In genomic region chr11:85459304-85459703, GRCh38 we compare ENCODE assay signal across 28 cellular contexts.
"Had no signal": no experiment of that assay in that cellular context is flagged by ENCODE, and none has a peak within 500 bp of the region (broad histone marks: within the 10 kb centered on the region; RNA-seq: fewer than 3 reads in every experiment).

No MANE protein-coding gene starts in this region.

- H3K27me3 ChIP-seq: colonic mucosa, dorsolateral prefrontal cortex, esophagus muscularis mucosa, esophagus squamous epithelium, foreskin keratinocyte, gastrocnemius medialis, gastroesophageal sphincter, heart left ventricle, heart right ventricle had no signal

- DNase-seq: colonic mucosa; cortex of kidney; dermis blood vessel endothelial cell; dorsolateral prefrontal cortex; effector CD4-positive, alpha-beta T cell; effector CD8-positive, alpha-beta T cell; effector memory CD4-positive, alpha-beta T cell; effector memory CD8-positive, alpha-beta T cell; endodermal cell; erythroblast; esophagus squamous epithelium; foreskin fibroblast; foreskin keratinocyte; foreskin melanocyte; gastrocnemius medialis; glutamatergic neuron; head of caudate nucleus; heart right ventricle had no signal

- H3K9me3 ChIP-seq: colonic mucosa, gastrocnemius medialis had no signal

- H3K4me1 ChIP-seq: colonic mucosa, esophagus muscularis mucosa, esophagus squamous epithelium, foreskin keratinocyte, gastrocnemius medialis, gastroesophageal sphincter, heart left ventricle, heart right ventricle had no signal

- FAIRE-seq: colon, endometrium, endothelial cell of umbilical vein, frontal cortex had no signal

- ATAC-seq: effector memory CD8-positive, alpha-beta T cell; esophagus mucosa; foreskin keratinocyte; gastrocnemius medialis; gastroesophageal sphincter; heart left ventricle; heart right ventricle had no signal

- H3K36me3 ChIP-seq: colonic mucosa, esophagus muscularis mucosa, esophagus squamous epithelium, gastrocnemius medialis, heart left ventricle, heart right ventricle had no signal

- H3K27ac ChIP-seq: colonic mucosa, coronary artery, dorsolateral prefrontal cortex, epithelial cell of prostate, esophagus muscularis mucosa, esophagus squamous epithelium, foreskin keratinocyte, gastrocnemius medialis, gastroesophageal sphincter, heart left ventricle, heart right ventricle had no signal

- H3K4me3 ChIP-seq: colonic mucosa, coronary artery, dorsolateral prefrontal cortex, esophagus muscularis mucosa, esophagus squamous epithelium, gastrocnemius medialis, gastroesophageal sphincter, heart left ventricle, heart right ventricle had no signal
